Comparison of ENCODE assay signal across 1 cellular context in genomic region chr12:92414383-92415065, GRCh38.
TF ChIP-seq lines count a peak whose summit lies in the region.

No MANE protein-coding gene starts in this region.

TF ChIP-seq in endothelial cell of umbilical vein, 7 proteins besides CTCF, POLR2A, EP300 and RAD21:
- TF ChIP-seq GATA2 (IDR thresholded peaks at IDR 0.05; ENCODE audit: insufficient read depth, insufficient read length, low read depth, low read length) (no peak), FOS (IDR thresholded peaks at IDR 0.05; ENCODE audit: borderline replicate concordance, insufficient read depth, low read length) (no peak), MYC (IDR thresholded peaks at IDR 0.05; ENCODE audit: low read depth, low read length) (no peak), EZH2 (IDR thresholded peaks at IDR 0.05; ENCODE audit: borderline replicate concordance, low read depth, low read length, severe bottlenecking) (no peak), JUN (IDR thresholded peaks at IDR 0.05; ENCODE audit: borderline replicate concordance, insufficient read depth, insufficient read length, low read depth) (no peak), MAX (IDR thresholded peaks at IDR 0.05; ENCODE audit: insufficient read depth, insufficient read length) (no peak), POLR2AphosphoS5 (IDR thresholded peaks at IDR 0.05; ENCODE audit: insufficient read depth, low read depth, low read length) (no peak)
TF ChIP-seq in endothelial cell of umbilical vein: peak in this region for 0.
